ENCODE assay signal across 22 cellular contexts in genomic region chr6:127215931-127216330, GRCh38. TPM values are rescaled to one million over a fixed set of nuclear protein-coding genes. Genes with fewer than 3 reads are reported as not detected.
DNase-seq lines count a peak whose midpoint lies in the region; ATAC-seq and TF ChIP-seq lines count a peak whose summit lies in the region.
"Had no signal": no experiment of that assay in that cellular context is flagged by ENCODE, and none has a peak within 500 bp of the region (broad histone marks: within the 10 kb centered on the region; RNA-seq: fewer than 3 reads in every experiment).

No MANE protein-coding gene starts in this region.

- H3K9me2 ChIP-seq in Loucy (replicated peaks; ENCODE audit: low read depth, low read length) = no peaks in the 10 kb centered on the region

- no peaks in the 10 kb centered on the region for H3K36me3 ChIP-seq in Loucy (ENCODE audit: insufficient read depth, low read length)
- H3K36me3 ChIP-seq in liver (ENCODE audit: control insufficient read depth in 4 of 4, insufficient read depth in 3 of 4, low read depth in 1 of 4, low read length in 3 of 4) = no peaks in the 10 kb centered on the region
- no peaks in the 10 kb centered on the region for H3K36me3 ChIP-seq in heart left ventricle
- no peaks in the 10 kb centered on the region for H3K36me3 ChIP-seq in esophagus squamous epithelium
- H3K36me3 ChIP-seq: BE2C; BLaER1 treated with 17β-estradiol and CSF1 and Interleukin-3, amounts not matched to agents 10 nM and 100 nM had no signal

- H3K4me2 ChIP-seq in Loucy (ENCODE audit: low read depth, low read length, poor library complexity, severe bottlenecking) = no peak overlapping the region
- H3K4me2 ChIP-seq: BLaER1 treated with 17β-estradiol and CSF1 and Interleukin-3, amounts not matched to agents 10 nM and 100 nM had no signal

- H3K9ac ChIP-seq in Loucy (ENCODE audit: low read depth, low read length, poor library complexity, severe bottlenecking) (no peak overlapping the region), liver (ENCODE audit: low read depth in 1 of 2, low read length in 2 of 2) (no peak overlapping the region)
- H3K9ac ChIP-seq: BLaER1 treated with 17β-estradiol and CSF1 and Interleukin-3, amounts not matched to agents 10 nM and 100 nM; GM23248 had no signal

- ATAC-seq in heart left ventricle (no peak), HG03354 (IDR thresholded peaks at IDR 0.05; ENCODE audit: poor library complexity, severe bottlenecking, unreplicated experiment) (no peak)
- ATAC-seq: GM12878 had no signal

- WGBS in liver = 28% methylated on average over 1 of the region's 1 CpG
- WGBS in heart left ventricle, 4 donors = 86 to 88% (median 88%) methylated on average over 1 of the region's 1 CpG
- WGBS in esophagus squamous epithelium, 2 donors = 59 to 63% methylated on average over 1 of the region's 1 CpG

- no peaks in the 10 kb centered on the region for H3K79me2 ChIP-seq in Loucy (ENCODE audit: insufficient read depth, low read length)

- H3K27me3 ChIP-seq in Loucy (ENCODE audit: insufficient read depth, low read length, poor library complexity, severe bottlenecking) (no peaks in the 10 kb centered on the region), liver (ENCODE audit: control insufficient read depth in 4 of 4, insufficient read depth in 4 of 4, low read length in 3 of 4) (no peaks in the 10 kb centered on the region), heart left ventricle (no peaks in the 10 kb centered on the region), esophagus squamous epithelium (no peaks in the 10 kb centered on the region)
- H3K27me3 ChIP-seq: BE2C; BLaER1 treated with 17β-estradiol and CSF1 and Interleukin-3, amounts not matched to agents 10 nM and 100 nM had no signal

- TF ChIP-seq POLR2A in heart left ventricle (IDR thresholded peaks at IDR 0.05) = no peak
- no peak for TF ChIP-seq POLR2A in esophagus squamous epithelium (IDR thresholded peaks at IDR 0.05)

- no peaks in the 10 kb centered on the region for H4K20me1 ChIP-seq in Loucy (ENCODE audit: insufficient read depth, low read length, poor library complexity, severe bottlenecking)
- H4K20me1 ChIP-seq: BLaER1 treated with 17β-estradiol and CSF1 and Interleukin-3, amounts not matched to agents 10 nM and 100 nM had no signal

- H2AFZ ChIP-seq in Loucy (ENCODE audit: low read length) = peak overlapping the region; percentile 26; the same call in 1 of the 2 replicates
- H2AFZ ChIP-seq: GM23248 had no signal

- intact Hi-C loops in heart left ventricle (cut with DNase I) (no loop called here), esophagus squamous epithelium (cut with DNase I) (no loop called here)

- H3K27ac ChIP-seq in liver (ENCODE audit: low read depth in 1 of 2, low read length in 2 of 2) (peak overlapping the region; percentile 67 to 73), heart left ventricle (no peak overlapping the region), esophagus squamous epithelium (no peak overlapping the region)
- H3K27ac ChIP-seq: BLaER1 treated with 17β-estradiol and CSF1 and Interleukin-3, amounts not matched to agents 10 nM and 100 nM; GM23248 had no signal

- TF ChIP-seq RAD21 in liver (IDR thresholded peaks at IDR 0.05) = peak; percentile 36 to 49

- H3K9me3 ChIP-seq in Loucy (ENCODE audit: insufficient read depth, low read depth, low read length) (no peaks in the 10 kb centered on the region), liver (ENCODE audit: control insufficient read depth in 4 of 4, low read length in 3 of 4) (no peaks in the 10 kb centered on the region), heart left ventricle (no peaks in the 10 kb centered on the region), esophagus squamous epithelium (no peaks in the 10 kb centered on the region)
- H3K9me3 ChIP-seq: BE2C had no signal

- no peaks in the 10 kb centered on the region for H3F3A ChIP-seq in Loucy (ENCODE audit: low read depth)

- peaks cover 27% of the 10 kb centered on the region for H3K4me1 ChIP-seq in Loucy (ENCODE audit: insufficient read depth, low read length, poor library complexity, severe bottlenecking)
- peaks cover 3 to 22% (median 13%) of the 10 kb centered on the region in 4 donors for H3K4me1 ChIP-seq in liver (ENCODE audit: control insufficient read depth in 4 of 4, insufficient read depth in 4 of 4, low read length in 3 of 4)
- peaks cover 0 to 9% (median 0%) of the 10 kb centered on the region in 12 donors for H3K4me1 ChIP-seq in heart left ventricle
- no peaks in the 10 kb centered on the region for H3K4me1 ChIP-seq in esophagus squamous epithelium
- H3K4me1 ChIP-seq: BE2C; BLaER1 treated with 17β-estradiol and CSF1 and Interleukin-3, amounts not matched to agents 10 nM and 100 nM had no signal

- H3K4me3 ChIP-seq in Loucy (ENCODE audit: low read length, poor library complexity, severe bottlenecking) (no peak overlapping the region), liver (ENCODE audit: low read depth in 1 of 3, low read length in 3 of 3) (peak overlapping the region in 2 of 3 donors; percentile 3 to 8), heart left ventricle (no peak overlapping the region), esophagus squamous epithelium (no peak overlapping the region)
- H3K4me3 ChIP-seq: BLaER1 treated with 17β-estradiol and CSF1 and Interleukin-3, amounts not matched to agents 10 nM and 100 nM; GM12878; GM23248 had no signal

- TF ChIP-seq CTCF in Loucy (conservative IDR thresholded peaks at IDR 0.05; ENCODE audit: low read length) = no peak
- TF ChIP-seq CTCF in liver (IDR thresholded peaks at IDR 0.05; ENCODE audit: low read depth, low read length, missing input control) = no peak
- TF ChIP-seq CTCF in heart left ventricle (IDR thresholded peaks at IDR 0.05) = no peak
- no peak for TF ChIP-seq CTCF in esophagus squamous epithelium (IDR thresholded peaks at IDR 0.05)

- peak; percentile 24 for DNase-seq in left kidney (ENCODE audit: low read depth, low spot score)
- DNase-seq in renal cortical epithelial cell (ENCODE audit: low read depth) = peak; percentile 72
- DNase-seq in heart left ventricle = no peak
- no peak for DNase-seq in esophagus squamous epithelium (lab: John Stamatoyannopoulos, UW)
- DNase-seq in D341Med (ENCODE audit: low spot score) = no peak
- DNase-seq: AML-193; BE2C; Calu3; CD4-positive, alpha-beta memory T cell; COR-L47; DMS153; DMS79; EL; GDM1; GM23248; H7; HCEC 1CT had no signal

TF ChIP-seq in liver, 16 proteins besides CTCF, POLR2A, EP300 and RAD21 (continues in another document):
- TF ChIP-seq TAF1 (conservative IDR thresholded peaks at IDR 0.05) (peak; percentile 35), SP1 (IDR thresholded peaks at IDR 0.05) (peak; percentile 99), NR2F2 (IDR thresholded peaks at IDR 0.05) (peak; percentile 42), HNF4A (conservative IDR thresholded peaks at IDR 0.05) (peak; percentile 94 to 95), EGR1 (IDR thresholded peaks at IDR 0.05; ENCODE audit: low read depth in 2 of 2) (peak in 1 of 2 donors; percentile 37), ZBTB33 (IDR thresholded peaks at IDR 0.05) (peak; percentile 67), ATF3 (IDR thresholded peaks at IDR 0.05) (peak; percentile 80), HNF4G (IDR thresholded peaks at IDR 0.05) (peak; percentile 79), JUND (IDR thresholded peaks at IDR 0.05) (peak; percentile 78), FOXA1 (IDR thresholded peaks at IDR 0.05) (no peak), REST (IDR thresholded peaks at IDR 0.05) (peak; percentile 70)

RNA-seq across cellular contexts. Expression of gene RNF146, which starts 50.7 kb away (rescaled TPM):
- total RNA-seq in liver = 10 to 100 TPM; 18.9 to 32.7 TPM
- polyA plus RNA-seq in liver = 10 to 100 TPM; 11.5 to 12.9 TPM
- 36.8 and 59.7 TPM in 2 replicates for total RNA-seq in renal cortical epithelial cell
- total RNA-seq in heart left ventricle = 10 to 100 TPM; 41.0 to 78.9 (median 47.9) TPM
- 10 to 100 TPM; 25.5 to 27.7 TPM for polyA plus RNA-seq in heart left ventricle
- 10 to 100 TPM; 19.5 to 40.6 (median 22.5) TPM for total RNA-seq in esophagus squamous epithelium

Comparison
In these comparisons a context has a peak if more than half of its experiments do, and no peak if none do; other contexts are left out.
1. H3K4me3 ChIP-seq: peak in liver (2 of 3); none in Loucy (single experiment), heart left ventricle (0 of 12) and esophagus squamous epithelium (0 of 4).
2. DNase-seq: peak in left kidney (single experiment) and renal cortical epithelial cell (single experiment); none in heart left ventricle (0 of 5), esophagus squamous epithelium (single experiment) and D341Med (single experiment).
3. H3K27ac ChIP-seq: peak in liver (2 of 2); none in heart left ventricle (0 of 12) and esophagus squamous epithelium (0 of 4).